In the genomic region with DNA sequence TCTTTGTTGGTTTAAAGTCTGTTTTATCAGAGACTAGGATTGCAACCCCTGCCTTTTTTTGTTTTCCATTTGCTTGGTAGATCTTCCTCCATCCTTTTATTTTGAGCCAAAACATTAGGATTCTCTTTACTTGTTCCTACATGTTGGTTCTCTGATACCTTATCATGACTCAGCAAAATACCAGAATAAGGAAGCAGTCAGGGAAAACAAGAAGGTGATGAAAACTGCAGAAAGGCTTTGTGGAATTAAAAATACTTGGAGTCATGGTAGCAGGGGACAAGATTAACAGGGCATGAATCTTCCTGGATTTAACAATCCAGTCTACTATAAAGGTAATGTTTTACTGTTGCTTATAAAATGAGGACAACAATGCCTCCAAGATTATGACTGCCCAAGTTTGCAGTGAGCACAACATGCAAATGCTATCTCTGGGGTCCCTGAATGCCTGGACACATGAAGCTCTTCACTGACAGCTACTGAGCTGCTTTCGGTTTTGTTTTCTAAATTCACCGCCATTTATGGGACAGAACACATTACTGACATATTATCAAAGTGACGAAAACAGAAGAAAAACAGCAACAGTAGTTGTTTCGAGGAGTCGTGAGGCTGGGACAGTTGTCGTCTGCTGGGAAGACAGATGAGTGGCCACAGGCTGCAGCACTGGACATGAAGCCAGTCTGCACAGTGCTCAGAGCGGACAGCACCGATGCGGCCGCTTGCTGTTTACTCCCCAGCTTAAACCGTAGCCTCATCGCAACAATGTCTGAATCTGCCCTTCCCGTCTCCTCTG, we compare ENCODE assay signal across 13 cellular contexts.
DNase-seq lines count a peak whose midpoint lies in the region; ATAC-seq, FAIRE-seq and TF ChIP-seq lines count a peak whose summit lies in the region.
"Had no signal": no experiment of that assay in that cellular context is flagged by ENCODE, and none has a peak within 500 bp of the region (broad histone marks: within the 10 kb centered on the region; RNA-seq: fewer than 3 reads in every experiment).

No MANE protein-coding gene starts in this region.

- DNase-seq in H4 (ENCODE audit: low spot score), result peak; percentile 26
- DNase-seq in astrocyte (ENCODE audit: low read depth), result peak; percentile 16
- peak; percentile 59 for DNase-seq in right atrium auricular region (ENCODE audit: low spot score)
- DNase-seq in smooth muscle cell (lab: John Stamatoyannopoulos, UW; ENCODE audit: unreplicated experiment), result no peak
- DNase-seq in NCI-H2227 (lab: John Stamatoyannopoulos, UW; ENCODE audit: unreplicated experiment), result no peak
- DNase-seq in SHP77 (lab: John Stamatoyannopoulos, UW), result no peak
- no peak for DNase-seq in endothelial cell (ENCODE audit: low spot score)
- DNase-seq: activated CD4-positive, alpha-beta T cell treated with anti-CD3 and anti-CD28 coated beads for 4 hours; activated naive CD8-positive, alpha-beta T cell treated with anti-CD3 and anti-CD28 coated beads, Interleukin-2, amount 50 U/mL, for 24 hours; GF-D8; stimulated activated CD8-positive, alpha-beta memory T cell treated with anti-CD3 and anti-CD28 coated beads, Interleukin-4, amount 100 ng/mL, for 48 hours had no signal

- H3K27me3 ChIP-seq in astrocyte (ENCODE audit: insufficient read depth, low read length) (no peaks in the 10 kb centered on the region), right atrium auricular region (no peaks in the 10 kb centered on the region), smooth muscle cell (ENCODE audit: low read depth) (no peaks in the 10 kb centered on the region)

- FAIRE-seq in astrocyte (lab: Jason Lieb, UNC), result no peak
- FAIRE-seq: GM19239 had no signal

- H3K9me3 Mint-ChIP-seq in astrocyte (ENCODE audit: unreplicated experiment), result no peaks in the 10 kb centered on the region
- H3K9me3 Mint-ChIP-seq in endothelial cell (ENCODE audit: unreplicated experiment), result no peaks in the 10 kb centered on the region
- H3K9me3 Mint-ChIP-seq: activated naive CD8-positive, alpha-beta T cell treated with anti-CD3 and anti-CD28 coated beads, Interleukin-2, amount 50 U/mL, for 24 hours had no signal

- H3K4me3 Mint-ChIP-seq in astrocyte (ENCODE audit: unreplicated experiment), result no peak overlapping the region
- H3K4me3 Mint-ChIP-seq in endothelial cell (ENCODE audit: unreplicated experiment), result no peak overlapping the region
- H3K4me3 Mint-ChIP-seq: activated naive CD8-positive, alpha-beta T cell treated with anti-CD3 and anti-CD28 coated beads, Interleukin-2, amount 50 U/mL, for 24 hours had no signal

- H3K79me2 ChIP-seq in astrocyte (ENCODE audit: insufficient read depth, low read length) (no peaks in the 10 kb centered on the region), smooth muscle cell (ENCODE audit: low read depth) (no peaks in the 10 kb centered on the region)

- H4K20me1 ChIP-seq in astrocyte (ENCODE audit: insufficient read depth, low read length) (no peaks in the 10 kb centered on the region), smooth muscle cell (ENCODE audit: low read depth) (no peaks in the 10 kb centered on the region)

- H3K36me3 Mint-ChIP-seq in astrocyte (ENCODE audit: low read depth, unreplicated experiment) (no peaks in the 10 kb centered on the region), endothelial cell (ENCODE audit: low read depth, unreplicated experiment) (no peaks in the 10 kb centered on the region)

- H3K9ac ChIP-seq in astrocyte (ENCODE audit: low read length), result no peak overlapping the region
- H3K9ac ChIP-seq in smooth muscle cell (ENCODE audit: low read depth), result no peak overlapping the region

- no peaks in the 10 kb centered on the region for H3K9me3 ChIP-seq in astrocyte (ENCODE audit: insufficient read depth, low read depth, low read length)
- H3K9me3 ChIP-seq in right atrium auricular region, result no peaks in the 10 kb centered on the region
- no peaks in the 10 kb centered on the region for H3K9me3 ChIP-seq in smooth muscle cell (replicated peaks; ENCODE audit: low read depth)

- ATAC-seq in HG03135 (IDR thresholded peaks at IDR 0.05; ENCODE audit: unreplicated experiment), result no peak
- ATAC-seq: activated naive CD8-positive, alpha-beta T cell treated with anti-CD3 and anti-CD28 coated beads, Interleukin-2, amount 50 U/mL, for 24 hours had no signal

- peak overlapping the region; percentile 31 for H3K27ac Mint-ChIP-seq in astrocyte (ENCODE audit: unreplicated experiment)
- no peak overlapping the region for H3K27ac Mint-ChIP-seq in endothelial cell (ENCODE audit: unreplicated experiment)
- H3K27ac Mint-ChIP-seq: activated naive CD8-positive, alpha-beta T cell treated with anti-CD3 and anti-CD28 coated beads, Interleukin-2, amount 50 U/mL, for 24 hours had no signal

- H2AFZ ChIP-seq in astrocyte (ENCODE audit: low read depth, low read length), result peak overlapping the region; percentile 7
- peak overlapping the region; percentile 26 for H2AFZ ChIP-seq in smooth muscle cell (ENCODE audit: low read depth)

- H3K4me2 ChIP-seq in astrocyte (ENCODE audit: low read length) (peak overlapping the region; percentile 20), smooth muscle cell (peak overlapping the region; percentile 76)

- peaks cover 18% of the 10 kb centered on the region for H3K4me1 Mint-ChIP-seq in astrocyte (ENCODE audit: low read depth, unreplicated experiment)
- H3K4me1 Mint-ChIP-seq in endothelial cell (ENCODE audit: unreplicated experiment), result no peaks in the 10 kb centered on the region
- H3K4me1 Mint-ChIP-seq: activated naive CD8-positive, alpha-beta T cell treated with anti-CD3 and anti-CD28 coated beads, Interleukin-2, amount 50 U/mL, for 24 hours had no signal

- H3K36me3 ChIP-seq in astrocyte (ENCODE audit: insufficient read depth, low read length) (no peaks in the 10 kb centered on the region), right atrium auricular region (no peaks in the 10 kb centered on the region), smooth muscle cell (ENCODE audit: low read depth) (no peaks in the 10 kb centered on the region)

- H3K4me1 ChIP-seq in astrocyte (ENCODE audit: insufficient read depth, low read length) (no peaks in the 10 kb centered on the region), right atrium auricular region (no peaks in the 10 kb centered on the region), smooth muscle cell (ENCODE audit: low read depth) (no peaks in the 10 kb centered on the region)

- no peaks in the 10 kb centered on the region for H3K27me3 Mint-ChIP-seq in astrocyte (ENCODE audit: low read depth, unreplicated experiment)
- no peaks in the 10 kb centered on the region for H3K27me3 Mint-ChIP-seq in endothelial cell (ENCODE audit: unreplicated experiment)
- H3K27me3 Mint-ChIP-seq: activated naive CD8-positive, alpha-beta T cell treated with anti-CD3 and anti-CD28 coated beads, Interleukin-2, amount 50 U/mL, for 24 hours had no signal

- H3F3A ChIP-seq in smooth muscle cell (ENCODE audit: low read depth), result no peaks in the 10 kb centered on the region

- no peak for TF ChIP-seq CTCF in astrocyte (IDR thresholded peaks at IDR 0.05; ENCODE audit: insufficient read depth, low read depth, low read length)
- no peak for TF ChIP-seq CTCF in right atrium auricular region (IDR thresholded peaks at IDR 0.05)
- no peak for TF ChIP-seq CTCF in smooth muscle cell (IDR thresholded peaks at IDR 0.05; ENCODE audit: borderline replicate concordance, insufficient read depth, poor library complexity, severe bottlenecking)
- no peak for TF ChIP-seq CTCF in endothelial cell (IDR thresholded peaks at IDR 0.05; ENCODE audit: unreplicated experiment)

- H3K27ac ChIP-seq in astrocyte (ENCODE audit: low read depth, low read length) (no peak overlapping the region), right atrium auricular region (no peak overlapping the region), smooth muscle cell (ENCODE audit: low read depth) (no peak overlapping the region)

- WGBS in smooth muscle cell (ENCODE audit: low lambda C conversion rate), result 68% methylated on average over 13 of the region's 13 CpGs

- peak overlapping the region; percentile 16 for H3K4me3 ChIP-seq in astrocyte (ENCODE audit: insufficient read depth, low read depth, low read length)
- H3K4me3 ChIP-seq in right atrium auricular region, result peak overlapping the region; percentile 12 to 37
- peak overlapping the region; percentile 33 for H3K4me3 ChIP-seq in smooth muscle cell

Comparison
In these comparisons a context has a peak if more than half of its experiments do, and no peak if none do; other contexts are left out.
1. DNase-seq: peak in H4 (single experiment), astrocyte (single experiment) and right atrium auricular region (single experiment); none in smooth muscle cell (single experiment), NCI-H2227 (single experiment), SHP77 (0 of 2) and endothelial cell (single experiment).
2. Peak in every context shown above with its lines, with median percentiles within 50 percentile points of each other: H3K4me3 ChIP-seq.